ENCODE assay signal across 21 cellular contexts in the genomic region with DNA sequence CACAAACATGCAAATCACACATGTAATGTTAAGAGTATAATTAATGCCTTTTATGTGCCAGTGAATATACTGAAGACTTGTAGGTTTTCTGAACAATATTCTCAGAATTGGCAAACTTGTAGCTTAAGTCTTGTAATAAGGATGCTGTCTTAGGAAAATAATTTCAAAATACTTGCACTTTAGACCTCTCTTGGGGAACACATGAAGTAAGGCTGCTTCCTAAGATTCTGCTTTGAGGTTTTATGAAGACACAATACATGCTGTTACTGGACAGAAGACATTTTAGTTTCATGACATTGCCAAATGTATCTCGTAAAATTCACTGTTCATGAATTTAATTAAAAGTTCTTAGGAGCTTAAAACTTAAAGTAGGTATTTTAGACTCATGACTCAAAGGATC.
"Had no signal": no experiment of that assay in that cellular context is flagged by ENCODE, and none has a peak within 500 bp of the region (broad histone marks: within the 10 kb centered on the region; RNA-seq: fewer than 3 reads in every experiment).

No MANE protein-coding gene starts in this region.

- DNase-seq: effector memory CD4-positive, alpha-beta T cell; esophagus squamous epithelium; immature natural killer cell; kidney; left cardiac atrium; left ventricle myocardium superior; mesenchymal stem cell; midbrain; occipital lobe; pancreas; right cardiac atrium; spleen; stimulated activated CD4-positive, alpha-beta T cell treated with anti-CD3 and anti-CD28 coated beads, Interleukin-2, amount 100 ng/mL, for 24 hours; stimulated activated CD4-positive, alpha-beta T cell treated with anti-CD3 and anti-CD28 coated beads, Interleukin-4, amount 100 ng/mL, for 4 hours; stimulated activated naive B cell treated with anti-CD40 and anti-IgM and Interleukin-4, amounts not matched to agents 10 μg/mL and 1 μg/mL and 100 μg/mL, for 72 hours; stimulated activated naive CD8-positive, alpha-beta T cell treated with anti-CD3 and anti-CD28 coated beads, Interleukin-15, amount 100 ng/mL, for 72 hours; trophoblast cell had no signal

- H3K27me3 ChIP-seq: esophagus squamous epithelium, foreskin keratinocyte, pancreas, spleen had no signal

- H3K36me3 ChIP-seq: esophagus squamous epithelium, pancreas had no signal

- ATAC-seq: foreskin keratinocyte; left ventricle myocardium superior; natural killer cell treated with Interleukin-12 subunit alpha and Interleukin-12 subunit beta and Interleukin-15 and Interleukin-18, amount 100 ng/mL, for 72 hours; pancreas; right cardiac atrium; stimulated activated naive B cell treated with anti-CD40 and anti-IgM and Interleukin-4, amounts not matched to agents 10 μg/mL and 1 μg/mL and 100 μg/mL, for 72 hours; stimulated activated naive CD8-positive, alpha-beta T cell treated with anti-CD3 and anti-CD28 coated beads, Interleukin-15, amount 100 ng/mL, for 72 hours had no signal

- H3K4me3 ChIP-seq: esophagus squamous epithelium, lung, pancreas, spleen had no signal

- H3K9me3 ChIP-seq: pancreas had no signal

- H3K27ac ChIP-seq: epithelial cell of prostate, esophagus squamous epithelium, foreskin keratinocyte, pancreas, spleen had no signal

- H3K4me1 ChIP-seq: esophagus squamous epithelium, foreskin keratinocyte, pancreas, spleen had no signal

- FAIRE-seq: kidney, pancreas had no signal
